Comparison of ENCODE assay signal across 22 cellular contexts in genomic region chr15:56454841-56455240, GRCh38. TPM values are rescaled to one million over a fixed set of nuclear protein-coding genes. Genes with fewer than 3 reads are reported as not detected.
A peak's percentile ranks its signal among the peaks of the same experiment; 100 is the strongest.
DNase-seq lines count a peak whose midpoint lies in the region; ATAC-seq and TF ChIP-seq lines count a peak whose summit lies in the region.
"Had no signal": no experiment of that assay in that cellular context is flagged by ENCODE, and none has a peak within 500 bp of the region (broad histone marks: within the 10 kb centered on the region; RNA-seq: fewer than 3 reads in every experiment).

No MANE protein-coding gene starts in this region.

- no peak overlapping the region for H2AK5ac ChIP-seq in neuronal stem cell (ENCODE audit: low read depth, low read length)

- no TSS peak for BruUV-seq in A673 (replicated peaks; lab: Mats Ljungman, UMichigan)

- CTCF ChIA-PET in A673 (lab: Charles Lee) = interaction anchor here (0.6 kb wide), 1 partner anchor 10 kb away, joined by 4 read pairs; the partner anchor contains the start of gene MNS1

- H3K36me3 ChIP-seq in A673 (ENCODE audit: insufficient read depth, low read length, poor library complexity, severe bottlenecking) (peaks cover 6% of the 10 kb centered on the region), SK-N-MC (ENCODE audit: insufficient read depth, low read length) (peaks cover 5% of the 10 kb centered on the region; the same call in 1 of the 2 replicates), neuronal stem cell (replicated peaks in 1 of 2; ENCODE audit: control insufficient read depth in 2 of 2, insufficient read depth in 2 of 2, low read length in 2 of 2) (peaks cover 0 to 2% of the 10 kb centered on the region in 2 donors)
- H3K36me3 ChIP-seq: SJCRH30 had no signal

- no peak overlapping the region for H3K14ac ChIP-seq in neuronal stem cell (ENCODE audit: low read length)

- intact Hi-C loops in A673 (cut with micrococcal nuclease; ENCODE audit: unreplicated experiment) = no loop called here

- H3K27ac ChIP-seq in A673 (ENCODE audit: low read depth, low read length, poor library complexity, severe bottlenecking) (peak overlapping the region; percentile 56), SK-N-MC (peak overlapping the region; percentile 74), neuronal stem cell (replicated peaks; ENCODE audit: low read length) (no peak overlapping the region)
- H3K27ac ChIP-seq: A549, PC-9, SJCRH30 had no signal

- peak overlapping the region; percentile 11 for H2AFZ ChIP-seq in neuronal stem cell (ENCODE audit: low read length)
- H2AFZ ChIP-seq: PC-9 had no signal

- no peak overlapping the region for H3K23ac ChIP-seq in neuronal stem cell (ENCODE audit: low read depth, low read length, poor library complexity)

- H3K27me3 ChIP-seq in A673 (replicated peaks; ENCODE audit: insufficient read depth, low read depth, low read length, poor library complexity) (no peaks in the 10 kb centered on the region), neuronal stem cell (ENCODE audit: control insufficient read depth in 3 of 3, insufficient read depth in 3 of 3, low read depth in 1 of 3, low read length in 3 of 3) (no peaks in the 10 kb centered on the region)
- H3K27me3 ChIP-seq: SJCRH30 had no signal

- POLR2A ChIA-PET in A673 (lab: Charles Lee; ENCODE audit: low non-redundant PET) = no interaction called here

- peak overlapping the region; percentile 2 for H3K9ac ChIP-seq in SK-N-MC (ENCODE audit: insufficient read length)
- H3K9ac ChIP-seq in neuronal stem cell (ENCODE audit: low read depth, low read length, poor library complexity) = no peak overlapping the region

- ATAC-seq in HG02798 (IDR thresholded peaks at IDR 0.05; ENCODE audit: poor library complexity, unreplicated experiment) = no peak
- ATAC-seq: A549, Right ventricle myocardium inferior had no signal

- no peak overlapping the region for H3K4ac ChIP-seq in neuronal stem cell (ENCODE audit: low read length)

- no peak overlapping the region for H2BK5ac ChIP-seq in neuronal stem cell (ENCODE audit: low read length)

- H3K4me3 ChIP-seq in A673 (ENCODE audit: low read depth, low read length, poor library complexity, severe bottlenecking) (peak overlapping the region; percentile 8), SK-N-MC (peak overlapping the region; percentile 41), fibroblast of the aortic adventitia (ENCODE audit: low read depth, low read length) (no peak overlapping the region), neuronal stem cell (ENCODE audit: low read length in 2 of 2) (no peak overlapping the region)
- H3K4me3 ChIP-seq: A549, PC-9, SJCRH30 had no signal

- H4K91ac ChIP-seq in neuronal stem cell (ENCODE audit: low read depth, low read length, poor library complexity) = no peak overlapping the region

- peaks cover 31% of the 10 kb centered on the region for H3K4me1 ChIP-seq in A673 (ENCODE audit: insufficient read depth, low read length, poor library complexity, severe bottlenecking)
- no peaks in the 10 kb centered on the region for H3K4me1 ChIP-seq in neuronal stem cell (ENCODE audit: control insufficient read depth in 2 of 2, insufficient read depth in 1 of 2, low read depth in 1 of 2, low read length in 2 of 2)
- H3K4me1 ChIP-seq: A549, SJCRH30 had no signal

- H3K9me3 ChIP-seq in A673 (ENCODE audit: low read depth, low read length, poor library complexity, severe bottlenecking) = no peaks in the 10 kb centered on the region
- H3K9me3 ChIP-seq in SK-N-MC (ENCODE audit: low read depth, low read length) = no peaks in the 10 kb centered on the region; the same call in 1 of the 2 replicates
- no peaks in the 10 kb centered on the region for H3K9me3 ChIP-seq in neuronal stem cell (replicated peaks in 1 of 2; ENCODE audit: control insufficient read depth in 2 of 2, insufficient read depth in 1 of 2, low read depth in 1 of 2, low read length in 2 of 2)
- H3K9me3 ChIP-seq: A549, SJCRH30 had no signal

- H3K4me2 ChIP-seq in neuronal stem cell (ENCODE audit: insufficient read depth, low read length, poor library complexity, severe bottlenecking) = no peak overlapping the region
- H3K4me2 ChIP-seq: A549, PC-9 had no signal

- no CpG with 5 or more reads among the region's 2 CpGs for WGBS in neuronal stem cell (ENCODE audit: extremely low coverage in 2 of 2, insufficient read length in 2 of 2, insufficient replicate concordance in 1 of 2), 2 donors

- DNase-seq in A673 (ENCODE audit: low spot score) = peak; percentile 70
- peak; percentile 60 for DNase-seq in SK-N-MC (ENCODE audit: low read depth, low spot score)
- DNase-seq in fibroblast of the aortic adventitia (ENCODE audit: low read depth) = peak; percentile 14
- DNase-seq in neuronal stem cell (ENCODE audit: low spot score) = no peak
- no peak for DNase-seq in stimulated activated CD4-positive, alpha-beta T cell treated with anti-CD3 and anti-CD28 coated beads, Interleukin-1b, Interleukin-23, amount 100 ng/mL, for 48 hours
- no peak for DNase-seq in occipital lobe (lab: John Stamatoyannopoulos, UW)
- DNase-seq: C1 segment of cervical spinal cord; CD4-positive, alpha-beta memory T cell; COR-L47; DMS53; H7; KBM-7; MM.1S; NCI-H2029; NCI-H345; NCI-H748 treated with DMSO at 0.1 percent for 48 hours; NK-92 treated with Interleukin-12 subunit alpha and Interleukin-12 subunit beta, amount 100 ng/mL, for 24 hours; PC-9; SJCRH30 had no signal

- H2BK15ac ChIP-seq in neuronal stem cell (ENCODE audit: low read length) = no peak overlapping the region

- H2BK120ac ChIP-seq in neuronal stem cell (ENCODE audit: low read depth, low read length) = no peak overlapping the region

- no peak for TF ChIP-seq CTCF in A673 (conservative IDR thresholded peaks at IDR 0.05; ENCODE audit: low read depth, low read length)
- no peak for TF ChIP-seq CTCF in fibroblast of the aortic adventitia (IDR thresholded peaks at IDR 0.05; ENCODE audit: insufficient read depth, low read length)

- H3K18ac ChIP-seq in neuronal stem cell (ENCODE audit: low read length) = no peak overlapping the region

- no peak overlapping the region for H2BK12ac ChIP-seq in neuronal stem cell (ENCODE audit: low read length)

- no peak overlapping the region for H4K8ac ChIP-seq in neuronal stem cell (ENCODE audit: low read depth, low read length)

- H3K79me1 ChIP-seq in neuronal stem cell (ENCODE audit: low read depth, low read length) = no peaks in the 10 kb centered on the region

RNA-seq across cellular contexts. Expression of gene MNS1, which starts 10.1 kb away (rescaled TPM):
- total RNA-seq in A673 (2021) (28.7 and 29.9 TPM in 2 replicates), fibroblast of the aortic adventitia (ENCODE audit: low replicate concordance) (3.8 and 7.0 TPM in 2 replicates), occipital lobe (1.9 TPM)
- 2.5 TPM for polyA plus RNA-seq in neuronal stem cell (2013, experiment 1 of 2)
- 2.4 TPM for polyA plus RNA-seq in neuronal stem cell (2013, experiment 2 of 2)
- total RNA-seq: CD4-positive, alpha-beta memory T cell had no signal
- polyA plus RNA-seq: CD4-positive, alpha-beta memory T cell had no signal

Comparison
In these comparisons a context has a peak if more than half of its experiments do, and no peak if none do; other contexts are left out.
1. DNase-seq: peak in A673 (single experiment), SK-N-MC (single experiment) and fibroblast of the aortic adventitia (single experiment); none in neuronal stem cell (single experiment), stimulated activated CD4-positive, alpha-beta T cell treated with anti-CD3 and anti-CD28 coated beads, Interleukin-1b, Interleukin-23, amount 100 ng/mL, for 48 hours (single experiment) and occipital lobe (single experiment).
2. H3K4me3 ChIP-seq: peak in A673 (single experiment) and SK-N-MC (single experiment); none in fibroblast of the aortic adventitia (single experiment) and neuronal stem cell (0 of 2).